ENCODE assay signal across 18 cellular contexts in the genomic region with DNA sequence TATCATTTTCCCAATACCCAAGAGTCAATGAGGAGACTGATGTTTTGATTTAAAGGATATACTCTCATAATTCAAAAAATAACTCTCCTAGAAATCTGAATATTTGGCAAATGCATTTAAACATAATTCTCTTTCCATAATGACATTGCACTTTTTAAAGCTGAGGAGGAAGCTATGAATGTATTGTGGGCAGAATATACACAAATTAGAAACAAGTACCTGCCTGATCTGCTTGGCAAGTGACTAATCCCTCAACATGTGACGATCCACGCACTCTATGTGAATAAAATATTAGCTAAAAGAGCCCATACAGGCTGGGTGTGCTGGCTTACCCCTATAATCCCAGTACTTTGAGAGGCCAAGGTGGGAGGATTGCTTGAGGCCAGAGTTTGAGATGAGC.
"Had no signal": no experiment of that assay in that cellular context is flagged by ENCODE, and none has a peak within 500 bp of the region (broad histone marks: within the 10 kb centered on the region; RNA-seq: fewer than 3 reads in every experiment).

No MANE protein-coding gene starts in this region.

- DNase-seq: activated CD4-positive, alpha-beta T cell treated with anti-CD3 and anti-CD28 coated beads, Interleukin-2, amount 50 U/mL, for 1 hour; activated CD8-positive, alpha-beta memory T cell treated with anti-CD3 and anti-CD28 coated beads for 24 hours; activated naive CD4-positive, alpha-beta T cell; activated naive CD8-positive, alpha-beta T cell treated with anti-CD3 and anti-CD28 coated beads, Interleukin-2, amount 10 ng/mL, durations not matched to agents 7 days and 5 days; cortex of kidney; effector CD8-positive, alpha-beta T cell; gastrocnemius medialis; islet precursor cell; psoas muscle; spleen; stimulated activated naive CD8-positive, alpha-beta T cell treated with anti-CD3 and anti-CD28 coated beads, Interleukin-15, amount 100 ng/mL, for 72 hours; upper lobe of right lung had no signal

- H3K27me3 ChIP-seq: gastrocnemius medialis, hepatocyte, neural progenitor cell, spleen, upper lobe of right lung had no signal

- H3K27ac ChIP-seq: gastrocnemius medialis, hepatocyte, neural progenitor cell, psoas muscle, spleen, upper lobe of right lung had no signal

- H3K4me3 ChIP-seq: gastrocnemius medialis, hepatocyte, neural progenitor cell, psoas muscle, spleen, upper lobe of right lung had no signal

- H2AFZ ChIP-seq: hepatocyte, neural progenitor cell had no signal

- H3K9me3 ChIP-seq: gastrocnemius medialis, psoas muscle, spleen, upper lobe of right lung had no signal

- H3K4me1 ChIP-seq: gastrocnemius medialis, neural progenitor cell, spleen, upper lobe of right lung had no signal

- H3K9ac ChIP-seq: neural progenitor cell had no signal

- ATAC-seq: activated CD4-positive, CD25-positive, alpha-beta regulatory T cell treated with anti-CD3 and anti-CD28 coated beads, Interleukin-2, amount 50 U/mL, for 24 hours; gastrocnemius medialis; left lobe of liver; psoas muscle; sciatic nerve; stimulated activated naive CD8-positive, alpha-beta T cell treated with anti-CD3 and anti-CD28 coated beads, Interleukin-15, amount 100 ng/mL, for 72 hours; upper lobe of right lung had no signal

- FAIRE-seq: endothelial cell of umbilical vein had no signal

- H3K36me3 ChIP-seq: gastrocnemius medialis, neural progenitor cell, spleen, upper lobe of right lung had no signal

- H3K4me2 ChIP-seq: hepatocyte, neural progenitor cell had no signal
